ENCODE assay signal across 1 cellular context in the genomic region with DNA sequence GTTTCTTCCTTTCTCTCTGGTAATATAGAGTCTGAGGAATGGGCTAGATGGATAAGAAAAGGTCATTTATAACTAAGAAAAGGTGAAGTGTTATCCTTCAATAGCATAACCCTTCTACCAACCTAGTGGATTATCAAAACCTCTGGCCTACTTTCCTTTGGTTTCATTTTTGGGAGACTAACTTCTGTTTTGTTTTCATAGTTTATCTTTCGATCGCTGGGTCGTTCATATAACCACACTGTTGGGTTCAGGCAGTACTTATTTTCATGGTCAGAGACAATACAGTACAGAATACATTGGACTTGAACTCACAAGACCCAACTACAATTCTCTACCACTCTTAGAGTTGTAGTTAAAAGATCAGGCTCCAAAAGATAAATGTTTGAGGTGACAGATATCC.
TF ChIP-seq lines count a peak whose summit lies in the region.

No MANE protein-coding gene starts in this region.

TF ChIP-seq in K562, 482 proteins besides CTCF, POLR2A, EP300 and RAD21 (continued from another document and continues in another):
- TF ChIP-seq MGA (IDR thresholded peaks at IDR 0.05) = no peak
- TF ChIP-seq KLF1 (tag; IDR thresholded peaks at IDR 0.05) = no peak
- no peak for TF ChIP-seq NR3C1 (CRISPR knock-in tag; IDR thresholded peaks at IDR 0.05)
- TF ChIP-seq, protein P1, sequence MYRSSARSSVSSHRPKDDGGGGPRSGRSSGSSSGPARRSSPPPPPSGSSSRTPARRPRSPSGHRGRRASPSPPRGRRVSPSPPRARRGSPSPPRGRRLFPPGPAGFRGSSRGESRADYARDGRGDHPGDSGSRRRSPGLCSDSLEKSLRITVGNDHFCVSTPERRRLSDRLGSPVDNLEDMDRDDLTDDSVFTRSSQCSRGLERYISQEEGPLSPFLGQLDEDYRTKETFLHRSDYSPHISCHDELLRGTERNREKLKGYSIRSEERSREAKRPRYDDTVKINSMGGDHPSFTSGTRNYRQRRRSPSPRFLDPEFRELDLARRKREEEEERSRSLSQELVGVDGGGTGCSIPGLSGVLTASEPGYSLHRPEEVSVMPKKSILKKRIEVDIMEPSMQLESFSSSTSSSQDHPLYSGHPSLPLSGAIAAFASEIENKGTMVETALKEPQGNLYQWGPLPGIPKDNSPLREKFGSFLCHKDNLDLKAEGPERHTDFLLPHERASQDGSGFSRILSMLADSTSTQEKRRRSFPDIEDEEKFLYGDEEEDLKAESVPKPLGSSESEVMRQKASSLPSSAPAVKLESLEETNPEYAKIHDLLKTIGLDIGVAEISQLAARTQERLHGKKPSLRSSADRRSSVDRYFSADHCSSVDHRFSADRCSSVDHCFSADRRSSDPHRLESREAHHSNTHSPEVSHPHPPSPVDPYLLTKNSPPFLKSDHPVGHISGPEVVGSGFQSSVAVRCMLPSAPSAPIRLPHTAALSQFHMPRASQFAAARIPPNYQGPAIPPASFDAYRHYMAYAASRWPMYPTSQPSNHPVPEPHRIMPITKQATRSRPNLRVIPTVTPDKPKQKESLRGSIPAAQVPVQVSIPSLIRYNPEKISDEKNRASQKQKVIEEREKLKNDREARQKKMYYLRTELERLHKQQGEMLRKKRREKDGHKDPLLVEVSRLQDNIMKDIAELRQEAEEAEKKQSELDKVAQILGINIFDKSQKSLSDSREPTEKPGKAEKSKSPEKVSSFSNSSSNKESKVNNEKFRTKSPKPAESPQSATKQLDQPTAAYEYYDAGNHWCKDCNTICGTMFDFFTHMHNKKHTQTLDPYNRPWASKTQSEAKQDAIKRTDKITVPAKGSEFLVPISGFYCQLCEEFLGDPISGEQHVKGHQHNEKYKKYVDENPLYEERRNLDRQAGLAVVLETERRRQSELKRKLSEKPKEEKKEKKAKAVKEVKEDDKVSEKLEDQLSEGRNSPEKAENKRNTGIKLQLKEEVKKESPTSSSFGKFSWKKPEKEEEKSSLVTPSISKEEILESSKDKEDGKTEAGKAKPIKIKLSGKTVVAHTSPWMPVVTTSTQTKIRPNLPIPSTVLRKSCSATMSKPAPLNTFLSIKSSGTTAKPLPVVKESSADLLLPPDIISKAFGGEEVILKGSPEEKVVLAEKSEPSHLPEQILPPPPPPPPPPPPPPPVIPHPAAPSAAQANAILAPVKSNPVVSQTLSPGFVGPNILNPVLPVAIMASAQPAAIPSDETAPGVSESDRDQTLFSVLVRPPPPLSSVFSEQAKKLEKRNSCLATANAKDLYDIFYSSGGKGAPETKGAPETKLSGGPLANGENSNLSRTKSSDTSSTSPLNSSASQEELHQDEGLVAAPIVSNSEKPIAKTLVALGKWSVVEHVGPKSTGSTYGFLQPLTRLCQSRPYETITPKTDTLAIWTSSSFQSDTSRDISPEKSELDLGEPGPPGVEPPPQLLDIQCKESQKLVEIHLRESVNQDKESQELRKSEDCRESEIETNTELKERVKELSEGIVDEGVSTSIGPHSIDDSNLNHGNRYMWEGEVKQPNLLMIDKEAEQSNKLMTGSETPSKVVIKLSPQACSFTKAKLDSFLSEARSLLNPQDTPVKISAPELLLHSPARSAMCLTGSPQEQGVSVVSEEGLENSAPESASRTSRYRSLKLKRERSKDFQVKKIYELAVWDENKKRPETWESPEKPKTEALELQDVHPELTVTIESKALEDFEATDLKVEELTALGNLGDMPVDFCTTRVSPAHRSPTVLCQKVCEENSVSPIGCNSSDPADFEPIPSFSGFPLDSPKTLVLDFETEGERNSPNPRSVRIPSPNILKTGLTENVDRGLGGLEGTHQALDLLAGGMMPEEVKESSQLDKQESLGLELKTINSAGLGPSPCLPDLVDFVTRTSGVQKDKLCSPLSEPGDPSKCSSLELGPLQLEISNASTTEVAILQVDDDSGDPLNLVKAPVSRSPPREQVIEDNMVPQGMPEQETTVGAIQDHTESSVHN (IDR thresholded peaks at IDR 0.05; ENCODE audit: borderline replicate concordance in 1 of 2, low read depth in 1 of 2) = no peak
- no peak for TF ChIP-seq TSC22D4 (tag; IDR thresholded peaks at IDR 0.05)
- 0 out of 2 replicates have a peak, but pooled peaks have one; percentile 39 for TF ChIP-seq GATA2 (CRISPR knock-in tag; IDR thresholded peaks at IDR 0.05)
- TF ChIP-seq POLR2H (tag; IDR thresholded peaks at IDR 0.05; ENCODE audit: low read depth) = no peak
- no peak for TF ChIP-seq NR2F6 (CRISPR knock-in tag; IDR thresholded peaks at IDR 0.05)
- TF ChIP-seq, protein P2, sequence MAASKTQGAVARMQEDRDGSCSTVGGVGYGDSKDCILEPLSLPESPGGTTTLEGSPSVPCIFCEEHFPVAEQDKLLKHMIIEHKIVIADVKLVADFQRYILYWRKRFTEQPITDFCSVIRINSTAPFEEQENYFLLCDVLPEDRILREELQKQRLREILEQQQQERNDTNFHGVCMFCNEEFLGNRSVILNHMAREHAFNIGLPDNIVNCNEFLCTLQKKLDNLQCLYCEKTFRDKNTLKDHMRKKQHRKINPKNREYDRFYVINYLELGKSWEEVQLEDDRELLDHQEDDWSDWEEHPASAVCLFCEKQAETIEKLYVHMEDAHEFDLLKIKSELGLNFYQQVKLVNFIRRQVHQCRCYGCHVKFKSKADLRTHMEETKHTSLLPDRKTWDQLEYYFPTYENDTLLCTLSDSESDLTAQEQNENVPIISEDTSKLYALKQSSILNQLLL (CRISPR knock-in tag; IDR thresholded peaks at IDR 0.05; ENCODE audit: borderline replicate concordance) = no peak
- TF ChIP-seq REST (CRISPR knock-in tag; IDR thresholded peaks at IDR 0.05; ENCODE audit: low read depth) = no peak
- no peak for TF ChIP-seq KAT7 (CRISPR knock-in tag; IDR thresholded peaks at IDR 0.05; ENCODE audit: borderline replicate concordance)
- TF ChIP-seq PHF20 (IDR thresholded peaks at IDR 0.05; ENCODE audit: partially characterized antibody) = no peak
- no peak for TF ChIP-seq DPF2 (IDR thresholded peaks at IDR 0.05)
- TF ChIP-seq CHD2 (IDR thresholded peaks at IDR 0.05; ENCODE audit: low read depth, low read length) = no peak
- TF ChIP-seq HMBOX1 (IDR thresholded peaks at IDR 0.05) = peak; percentile 77
- TF ChIP-seq MCM3 (IDR thresholded peaks at IDR 0.05) = no peak
- no peak for TF ChIP-seq C11orf30 (IDR thresholded peaks at IDR 0.05; ENCODE audit: low read depth)
- TF ChIP-seq, protein P3, sequence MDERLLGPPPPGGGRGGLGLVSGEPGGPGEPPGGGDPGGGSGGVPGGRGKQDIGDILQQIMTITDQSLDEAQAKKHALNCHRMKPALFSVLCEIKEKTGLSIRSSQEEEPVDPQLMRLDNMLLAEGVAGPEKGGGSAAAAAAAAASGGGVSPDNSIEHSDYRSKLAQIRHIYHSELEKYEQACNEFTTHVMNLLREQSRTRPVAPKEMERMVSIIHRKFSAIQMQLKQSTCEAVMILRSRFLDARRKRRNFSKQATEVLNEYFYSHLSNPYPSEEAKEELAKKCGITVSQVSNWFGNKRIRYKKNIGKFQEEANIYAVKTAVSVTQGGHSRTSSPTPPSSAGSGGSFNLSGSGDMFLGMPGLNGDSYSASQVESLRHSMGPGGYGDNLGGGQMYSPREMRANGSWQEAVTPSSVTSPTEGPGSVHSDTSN (CRISPR knock-in tag; IDR thresholded peaks at IDR 0.05; ENCODE audit: low read depth) = no peak
- TF ChIP-seq, protein P3 (tag; conservative IDR thresholded peaks at IDR 0.05; ENCODE audit: low read depth) = no peak
- TF ChIP-seq ZNF589 (CRISPR knock-in tag; IDR thresholded peaks at IDR 0.05; ENCODE audit: low read depth) = no peak
